ENCODE assay signal across 27 cellular contexts in genomic region chr9:14189146-14189545, GRCh38.
"Had no signal": no experiment of that assay in that cellular context is flagged by ENCODE, and none has a peak within 500 bp of the region (broad histone marks: within the 10 kb centered on the region; RNA-seq: fewer than 3 reads in every experiment).

No MANE protein-coding gene starts in this region.

- ATAC-seq: naive thymus-derived CD8-positive, alpha-beta T cell; natural killer cell treated with Interleukin-12 subunit alpha and Interleukin-12 subunit beta and Interleukin-15 and Interleukin-18, amount 100 ng/mL, for 72 hours; right cardiac atrium; right lobe of liver; stimulated activated effector memory CD8-positive, alpha-beta T cell treated with anti-CD3 and anti-CD28 coated beads, Interleukin-12 subunit alpha, Interleukin-12 subunit beta, amount 100 ng/mL, for 72 hours; stimulated activated naive B cell treated with anti-CD40 and anti-IgM and Interleukin-4, amounts not matched to agents 10 μg/mL and 1 μg/mL and 100 μg/mL, for 72 hours; upper lobe of right lung had no signal

- DNase-seq: naive thymus-derived CD8-positive, alpha-beta T cell; occipital lobe; ovary; posterior cingulate gyrus; psoas muscle; right cardiac atrium; right lobe of liver; sigmoid colon; small intestine; stimulated activated CD4-positive, alpha-beta T cell treated with anti-CD3 and anti-CD28 coated beads, Interleukin-15, amount 100 ng/mL, for 24 hours; stimulated activated CD4-positive, alpha-beta T cell treated with anti-CD3 and anti-CD28 coated beads, Interleukin-2, amount 100 ng/mL, for 24 hours; stimulated activated CD4-positive, alpha-beta T cell treated with anti-CD3 and anti-CD28 coated beads, Interleukin-2, amount 100 ng/mL, for 48 hours; stimulated activated CD4-positive, alpha-beta T cell treated with anti-CD3 and anti-CD28 coated beads, Interleukin-4, amount 100 ng/mL, for 24 hours; stimulated activated naive B cell treated with anti-CD40 and anti-IgM and Interleukin-4, amounts not matched to agents 10 μg/mL and 1 μg/mL and 100 μg/mL, for 72 hours; stimulated activated naive CD4-positive, alpha-beta T cell treated with Interleukin-2 at 50 U/mL for 16 hours; stomach; testis; tibial artery; transverse colon; upper lobe of right lung; uterus had no signal

- H3K27me3 Mint-ChIP-seq: natural killer cell treated with Interleukin-12 subunit alpha and Interleukin-12 subunit beta and Interleukin-15 and Interleukin-18, amount 100 ng/mL, for 72 hours; progenitor cell of endocrine pancreas; stimulated activated naive B cell treated with anti-CD40 and anti-IgM and Interleukin-4, amounts not matched to agents 10 μg/mL and 1 μg/mL and 100 μg/mL, for 72 hours; stimulated activated naive CD8-positive, alpha-beta T cell treated with anti-CD3 and anti-CD28 coated beads, Interleukin-15, Interleukin-2, amounts not matched to agents 100 ng/mL and 50 ng/mL, for 24 hours; type B pancreatic cell had no signal

- H3K4me1 Mint-ChIP-seq: naive thymus-derived CD8-positive, alpha-beta T cell; stimulated activated effector memory CD8-positive, alpha-beta T cell treated with anti-CD3 and anti-CD28 coated beads, Interleukin-12 subunit alpha, Interleukin-12 subunit beta, amount 100 ng/mL, for 72 hours; stimulated activated naive B cell treated with anti-CD40 and anti-IgM and Interleukin-4, amounts not matched to agents 10 μg/mL and 1 μg/mL and 100 μg/mL, for 72 hours had no signal

- H3K27ac Mint-ChIP-seq: naive thymus-derived CD8-positive, alpha-beta T cell; natural killer cell treated with Interleukin-12 subunit alpha and Interleukin-12 subunit beta and Interleukin-15 and Interleukin-18, amount 100 ng/mL, for 72 hours; neural progenitor cell; progenitor cell of endocrine pancreas; stimulated activated effector memory CD8-positive, alpha-beta T cell treated with anti-CD3 and anti-CD28 coated beads, Interleukin-12 subunit alpha, Interleukin-12 subunit beta, amount 100 ng/mL, for 72 hours; stimulated activated naive B cell treated with anti-CD40 and anti-IgM and Interleukin-4, amounts not matched to agents 10 μg/mL and 1 μg/mL and 100 μg/mL, for 72 hours; stimulated activated naive CD8-positive, alpha-beta T cell treated with anti-CD3 and anti-CD28 coated beads, Interleukin-15, Interleukin-2, amounts not matched to agents 100 ng/mL and 50 ng/mL, for 24 hours; type B pancreatic cell had no signal

- H3K9me3 Mint-ChIP-seq: neural progenitor cell; stimulated activated effector memory CD8-positive, alpha-beta T cell treated with anti-CD3 and anti-CD28 coated beads, Interleukin-12 subunit alpha, Interleukin-12 subunit beta, amount 100 ng/mL, for 72 hours; stimulated activated naive B cell treated with anti-CD40 and anti-IgM and Interleukin-4, amounts not matched to agents 10 μg/mL and 1 μg/mL and 100 μg/mL, for 72 hours; stimulated activated naive CD8-positive, alpha-beta T cell treated with anti-CD3 and anti-CD28 coated beads, Interleukin-15, Interleukin-2, amounts not matched to agents 100 ng/mL and 50 ng/mL, for 24 hours; type B pancreatic cell had no signal

- H3K4me3 Mint-ChIP-seq: naive thymus-derived CD8-positive, alpha-beta T cell; natural killer cell treated with Interleukin-12 subunit alpha and Interleukin-12 subunit beta and Interleukin-15 and Interleukin-18, amount 100 ng/mL, for 72 hours; neural progenitor cell; stimulated activated effector memory CD8-positive, alpha-beta T cell treated with anti-CD3 and anti-CD28 coated beads, Interleukin-12 subunit alpha, Interleukin-12 subunit beta, amount 100 ng/mL, for 72 hours; stimulated activated naive B cell treated with anti-CD40 and anti-IgM and Interleukin-4, amounts not matched to agents 10 μg/mL and 1 μg/mL and 100 μg/mL, for 72 hours; stimulated activated naive CD8-positive, alpha-beta T cell treated with anti-CD3 and anti-CD28 coated beads, Interleukin-15, Interleukin-2, amounts not matched to agents 100 ng/mL and 50 ng/mL, for 24 hours; type B pancreatic cell had no signal

- H3K36me3 Mint-ChIP-seq: naive thymus-derived CD8-positive, alpha-beta T cell; natural killer cell treated with Interleukin-12 subunit alpha and Interleukin-12 subunit beta and Interleukin-15 and Interleukin-18, amount 100 ng/mL, for 72 hours; neural progenitor cell; stimulated activated effector memory CD8-positive, alpha-beta T cell treated with anti-CD3 and anti-CD28 coated beads, Interleukin-12 subunit alpha, Interleukin-12 subunit beta, amount 100 ng/mL, for 72 hours; stimulated activated naive B cell treated with anti-CD40 and anti-IgM and Interleukin-4, amounts not matched to agents 10 μg/mL and 1 μg/mL and 100 μg/mL, for 72 hours had no signal
